In the genomic region with DNA sequence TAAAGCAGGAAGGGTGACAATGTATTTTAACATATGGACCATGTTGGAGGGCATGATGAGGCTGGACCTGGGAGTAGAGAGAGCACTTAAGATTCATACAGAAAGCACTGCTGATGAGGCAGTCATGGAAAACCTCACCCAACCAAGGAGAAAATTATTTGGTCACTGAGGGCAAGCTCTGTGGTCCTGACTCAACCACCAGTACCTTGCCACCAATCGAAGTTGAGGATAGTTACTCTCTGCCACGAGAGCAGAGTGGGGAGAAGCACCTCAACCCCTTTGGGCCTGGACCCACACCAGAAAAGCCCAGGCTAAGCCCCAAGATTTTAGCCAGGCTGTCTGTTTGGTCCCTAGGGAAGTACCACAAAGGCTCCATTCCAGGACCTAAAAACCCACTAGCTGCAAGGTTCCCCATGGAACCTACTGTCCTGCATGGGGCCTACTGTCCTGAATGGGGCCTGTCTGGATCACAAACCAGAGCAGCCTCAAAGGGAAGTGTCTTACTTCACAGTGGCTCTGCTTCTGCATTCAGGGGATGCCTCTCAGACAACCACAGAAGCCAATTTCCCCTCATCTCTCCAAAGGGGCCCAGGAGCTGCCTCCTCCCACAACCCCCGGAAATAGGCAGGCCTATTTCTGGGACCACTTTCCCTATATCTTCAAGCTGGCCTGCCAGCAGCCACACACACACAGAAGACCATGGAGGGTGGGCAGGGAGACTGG, we compare ENCODE assay signal across 16 cellular contexts. TPM values are rescaled to one million over a fixed set of nuclear protein-coding genes. Genes with fewer than 3 reads are reported as not detected.
DNase-seq lines count a peak whose midpoint lies in the region; ATAC-seq lines count a peak whose summit lies in the region.
"Had no signal": no experiment of that assay in that cellular context is flagged by ENCODE, and none has a peak within 500 bp of the region (broad histone marks: within the 10 kb centered on the region; RNA-seq: fewer than 3 reads in every experiment).

No MANE protein-coding gene starts in this region.

- peaks cover 22 to 31% of the 10 kb centered on the region in 2 donors for H3K36me3 Mint-ChIP-seq in activated naive CD4-positive, alpha-beta T cell treated with anti-CD3 and anti-CD28 coated beads, Interleukin-2, amount 50 U/mL, for 72 hours
- H3K36me3 Mint-ChIP-seq in activated naive CD4-positive, alpha-beta T cell treated with anti-CD3 and anti-CD28 coated beads, Interleukin-2, amount 10 ng/mL, durations not matched to agents 7 days and 5 days: peaks cover 23% of the 10 kb centered on the region
- peaks cover 37% of the 10 kb centered on the region for H3K36me3 Mint-ChIP-seq in activated CD8-positive, alpha-beta T cell treated with anti-CD3 and anti-CD28 coated beads, Interleukin-2, amount 10 ng/mL, durations not matched to agents 7 days and 5 days (ENCODE audit: low read depth)
- peaks cover 23% of the 10 kb centered on the region for H3K36me3 Mint-ChIP-seq in stimulated activated naive CD8-positive, alpha-beta T cell treated with anti-CD3 and anti-CD28 coated beads, Interleukin-15, Interleukin-2, amounts not matched to agents 100 ng/mL and 50 ng/mL, for 24 hours (ENCODE audit: low read depth)

- POLR2A ChIA-PET in activated CD8-positive, alpha-beta T cell treated with anti-CD3 and anti-CD28 coated beads, Interleukin-2, amount 10 ng/mL, durations not matched to agents 7 days and 5 days (lab: Charles Lee): no interaction called here

- H3K27ac Mint-ChIP-seq in activated naive CD4-positive, alpha-beta T cell treated with anti-CD3 and anti-CD28 coated beads, Interleukin-2, amount 50 U/mL, for 72 hours: no peak overlapping the region
- no peak overlapping the region for H3K27ac Mint-ChIP-seq in activated naive CD4-positive, alpha-beta T cell treated with anti-CD3 and anti-CD28 coated beads, Interleukin-2, amount 10 ng/mL, durations not matched to agents 7 days and 5 days
- H3K27ac Mint-ChIP-seq in activated CD8-positive, alpha-beta T cell treated with anti-CD3 and anti-CD28 coated beads, Interleukin-2, amount 10 ng/mL, durations not matched to agents 7 days and 5 days: peak overlapping the region; percentile 70
- peak overlapping the region; percentile 85 for H3K27ac Mint-ChIP-seq in stimulated activated naive CD8-positive, alpha-beta T cell treated with anti-CD3 and anti-CD28 coated beads, Interleukin-15, Interleukin-2, amounts not matched to agents 100 ng/mL and 50 ng/mL, for 24 hours

- H3K27me3 Mint-ChIP-seq in activated naive CD4-positive, alpha-beta T cell treated with anti-CD3 and anti-CD28 coated beads, Interleukin-2, amount 10 ng/mL, durations not matched to agents 7 days and 5 days: no peaks in the 10 kb centered on the region
- no peaks in the 10 kb centered on the region for H3K27me3 Mint-ChIP-seq in activated CD8-positive, alpha-beta T cell treated with anti-CD3 and anti-CD28 coated beads, Interleukin-2, amount 10 ng/mL, durations not matched to agents 7 days and 5 days (ENCODE audit: low read depth)
- no peaks in the 10 kb centered on the region for H3K27me3 Mint-ChIP-seq in stimulated activated naive CD8-positive, alpha-beta T cell treated with anti-CD3 and anti-CD28 coated beads, Interleukin-15, Interleukin-2, amounts not matched to agents 100 ng/mL and 50 ng/mL, for 24 hours
- H3K27me3 Mint-ChIP-seq: stimulated activated naive B cell treated with anti-CD40 and anti-IgM and Interleukin-4, amounts not matched to agents 10 μg/mL and 1 μg/mL and 100 μg/mL, for 72 hours had no signal

- H3K4me3 Mint-ChIP-seq in activated naive CD4-positive, alpha-beta T cell treated with anti-CD3 and anti-CD28 coated beads, Interleukin-2, amount 10 ng/mL, durations not matched to agents 7 days and 5 days: no peak overlapping the region
- H3K4me3 Mint-ChIP-seq in activated CD8-positive, alpha-beta T cell treated with anti-CD3 and anti-CD28 coated beads, Interleukin-2, amount 10 ng/mL, durations not matched to agents 7 days and 5 days: no peak overlapping the region
- peak overlapping the region; percentile 47 for H3K4me3 Mint-ChIP-seq in stimulated activated naive CD8-positive, alpha-beta T cell treated with anti-CD3 and anti-CD28 coated beads, Interleukin-15, Interleukin-2, amounts not matched to agents 100 ng/mL and 50 ng/mL, for 24 hours
- H3K4me3 Mint-ChIP-seq: stimulated activated naive B cell treated with anti-CD40 and anti-IgM and Interleukin-4, amounts not matched to agents 10 μg/mL and 1 μg/mL and 100 μg/mL, for 72 hours had no signal

- CTCF ChIA-PET in activated naive CD4-positive, alpha-beta T cell treated with anti-CD3 and anti-CD28 coated beads, Interleukin-2, amount 10 ng/mL, durations not matched to agents 7 days and 5 days (lab: Charles Lee): interaction anchor here (2.1 kb wide), 1 partner anchor 9 kb away, joined by 8 read pairs; a partner anchor contains a TSS
- CTCF ChIA-PET in activated CD8-positive, alpha-beta T cell treated with anti-CD3 and anti-CD28 coated beads, Interleukin-2, amount 10 ng/mL, durations not matched to agents 7 days and 5 days (lab: Charles Lee): interaction anchor here (1.8 to 3.6 kb wide), 2 partner anchors 9 to 287 kb away, joined by 5 to 13 read pairs; a partner anchor contains a TSS

- H3K9me3 Mint-ChIP-seq in activated naive CD4-positive, alpha-beta T cell treated with anti-CD3 and anti-CD28 coated beads, Interleukin-2, amount 50 U/mL, for 72 hours: no peaks in the 10 kb centered on the region
- no peaks in the 10 kb centered on the region for H3K9me3 Mint-ChIP-seq in activated naive CD4-positive, alpha-beta T cell treated with anti-CD3 and anti-CD28 coated beads, Interleukin-2, amount 10 ng/mL, durations not matched to agents 7 days and 5 days
- H3K9me3 Mint-ChIP-seq in activated CD8-positive, alpha-beta T cell treated with anti-CD3 and anti-CD28 coated beads, Interleukin-2, amount 10 ng/mL, durations not matched to agents 7 days and 5 days (ENCODE audit: insufficient read depth): no peaks in the 10 kb centered on the region
- H3K9me3 Mint-ChIP-seq in stimulated activated naive CD8-positive, alpha-beta T cell treated with anti-CD3 and anti-CD28 coated beads, Interleukin-15, Interleukin-2, amounts not matched to agents 100 ng/mL and 50 ng/mL, for 24 hours: no peaks in the 10 kb centered on the region
- H3K9me3 Mint-ChIP-seq: stimulated activated naive B cell treated with anti-CD40 and anti-IgM and Interleukin-4, amounts not matched to agents 10 μg/mL and 1 μg/mL and 100 μg/mL, for 72 hours had no signal

- peaks cover 46% of the 10 kb centered on the region for H3K4me1 Mint-ChIP-seq in activated naive CD4-positive, alpha-beta T cell treated with anti-CD3 and anti-CD28 coated beads, Interleukin-2, amount 10 ng/mL, durations not matched to agents 7 days and 5 days
- H3K4me1 Mint-ChIP-seq in activated CD8-positive, alpha-beta T cell treated with anti-CD3 and anti-CD28 coated beads, Interleukin-2, amount 10 ng/mL, durations not matched to agents 7 days and 5 days (ENCODE audit: low read depth): peaks cover 48% of the 10 kb centered on the region
- H3K4me1 Mint-ChIP-seq in stimulated activated naive CD8-positive, alpha-beta T cell treated with anti-CD3 and anti-CD28 coated beads, Interleukin-15, Interleukin-2, amounts not matched to agents 100 ng/mL and 50 ng/mL, for 24 hours (ENCODE audit: low read depth): peaks cover 49% of the 10 kb centered on the region

- ATAC-seq in activated naive CD4-positive, alpha-beta T cell treated with anti-CD3 and anti-CD28 coated beads, Interleukin-2, amount 50 U/mL, for 72 hours: peak; percentile 21 to 55
- no peak for ATAC-seq in activated CD8-positive, alpha-beta T cell treated with anti-CD3 and anti-CD28 coated beads, Interleukin-2, amount 10 ng/mL, durations not matched to agents 7 days and 5 days
- ATAC-seq: left lung; stimulated activated naive B cell treated with anti-CD40 and anti-IgM and Interleukin-4, amounts not matched to agents 10 μg/mL and 1 μg/mL and 100 μg/mL, for 72 hours had no signal

- DNase-seq in activated naive CD4-positive, alpha-beta T cell treated with anti-CD3 and anti-CD28 coated beads, Interleukin-2, amount 50 U/mL, for 72 hours (ENCODE audit: low spot score in 2 of 2): no peak
- DNase-seq in activated naive CD4-positive, alpha-beta T cell treated with anti-CD3 and anti-CD28 coated beads, Interleukin-2, amount 10 ng/mL, durations not matched to agents 7 days and 5 days: no peak
- DNase-seq in activated CD8-positive, alpha-beta T cell treated with anti-CD3 and anti-CD28 coated beads, Interleukin-2, amount 10 ng/mL, durations not matched to agents 7 days and 5 days: peak; percentile 32
- no peak for DNase-seq in D341Med (ENCODE audit: low spot score)
- DNase-seq in activated CD8-positive, alpha-beta memory T cell treated with anti-CD3 and anti-CD28 coated beads for 24 hours: no peak
- DNase-seq: aorta; cortex of kidney; Karpas-422; NCI-H2029; NCI-H82; SHP77; stimulated activated CD4-positive, alpha-beta T cell treated with anti-CD3 and anti-CD28 coated beads, Interleukin-2, amount 100 ng/mL, for 48 hours; stimulated activated naive B cell treated with anti-CD40 and anti-IgM and Interleukin-4, amounts not matched to agents 10 μg/mL and 1 μg/mL and 100 μg/mL, for 72 hours; uterus had no signal

RNA-seq across cellular contexts. Expression of a gene that starts 4.2 kb away (rescaled TPM):
- 10 to 100 TPM; 10.2 to 20.3 TPM for total RNA-seq in activated naive CD4-positive, alpha-beta T cell treated with anti-CD3 and anti-CD28 coated beads, Interleukin-2, amount 50 U/mL, for 72 hours
- total RNA-seq in activated CD8-positive, alpha-beta T cell treated with anti-CD3 and anti-CD28 coated beads, Interleukin-2, amount 10 ng/mL, durations not matched to agents 7 days and 5 days: 10 to 100 TPM; 21.8 to 22.7 TPM

RNA-seq across cellular contexts. Expression of a gene that starts 9.4 kb away (rescaled TPM):
- 1 to 10 TPM; 3.1 to 4.9 TPM for total RNA-seq in activated naive CD4-positive, alpha-beta T cell treated with anti-CD3 and anti-CD28 coated beads, Interleukin-2, amount 50 U/mL, for 72 hours
- 1 to 10 TPM in 1 of 2 experiments, under 1 TPM in 1; 0.81 to 1.2 TPM for total RNA-seq in activated CD8-positive, alpha-beta T cell treated with anti-CD3 and anti-CD28 coated beads, Interleukin-2, amount 10 ng/mL, durations not matched to agents 7 days and 5 days

RNA-seq across cellular contexts. Expression of a gene that starts 29.1 kb away (rescaled TPM):
- total RNA-seq in activated naive CD4-positive, alpha-beta T cell treated with anti-CD3 and anti-CD28 coated beads, Interleukin-2, amount 50 U/mL, for 72 hours: 1 to 10 TPM in 1 of 2 donors, not detected in 1; 1.4 TPM
- under 1 TPM in 1 of 2 experiments, not detected in 1; 0.29 TPM for total RNA-seq in activated CD8-positive, alpha-beta T cell treated with anti-CD3 and anti-CD28 coated beads, Interleukin-2, amount 10 ng/mL, durations not matched to agents 7 days and 5 days

RNA-seq across cellular contexts. Expression of a gene that starts 41.3 kb away (rescaled TPM):
- 10 to 100 TPM; 40.8 to 46.7 TPM for total RNA-seq in activated naive CD4-positive, alpha-beta T cell treated with anti-CD3 and anti-CD28 coated beads, Interleukin-2, amount 50 U/mL, for 72 hours
- total RNA-seq in activated CD8-positive, alpha-beta T cell treated with anti-CD3 and anti-CD28 coated beads, Interleukin-2, amount 10 ng/mL, durations not matched to agents 7 days and 5 days: 10 to 100 TPM; 58.0 to 60.4 TPM

RNA-seq across cellular contexts. Expression of a gene that starts 57.4 kb away (rescaled TPM):
- 100 to 1,000 TPM; 268 to 378 TPM for total RNA-seq in activated naive CD4-positive, alpha-beta T cell treated with anti-CD3 and anti-CD28 coated beads, Interleukin-2, amount 50 U/mL, for 72 hours
- total RNA-seq in activated CD8-positive, alpha-beta T cell treated with anti-CD3 and anti-CD28 coated beads, Interleukin-2, amount 10 ng/mL, durations not matched to agents 7 days and 5 days: 100 to 1,000 TPM; 250 to 294 TPM

Comparison
In these comparisons a context has a peak if more than half of its experiments do, and no peak if none do; other contexts are left out.
1. H3K27ac Mint-ChIP-seq: peak in activated CD8-positive, alpha-beta T cell treated with anti-CD3 and anti-CD28 coated beads, Interleukin-2, amount 10 ng/mL, durations not matched to agents 7 days and 5 days (single experiment) and stimulated activated naive CD8-positive, alpha-beta T cell treated with anti-CD3 and anti-CD28 coated beads, Interleukin-15, Interleukin-2, amounts not matched to agents 100 ng/mL and 50 ng/mL, for 24 hours (single experiment); none in activated naive CD4-positive, alpha-beta T cell treated with anti-CD3 and anti-CD28 coated beads, Interleukin-2, amount 50 U/mL, for 72 hours (0 of 2) and activated naive CD4-positive, alpha-beta T cell treated with anti-CD3 and anti-CD28 coated beads, Interleukin-2, amount 10 ng/mL, durations not matched to agents 7 days and 5 days (single experiment).